In the genomic region with DNA sequence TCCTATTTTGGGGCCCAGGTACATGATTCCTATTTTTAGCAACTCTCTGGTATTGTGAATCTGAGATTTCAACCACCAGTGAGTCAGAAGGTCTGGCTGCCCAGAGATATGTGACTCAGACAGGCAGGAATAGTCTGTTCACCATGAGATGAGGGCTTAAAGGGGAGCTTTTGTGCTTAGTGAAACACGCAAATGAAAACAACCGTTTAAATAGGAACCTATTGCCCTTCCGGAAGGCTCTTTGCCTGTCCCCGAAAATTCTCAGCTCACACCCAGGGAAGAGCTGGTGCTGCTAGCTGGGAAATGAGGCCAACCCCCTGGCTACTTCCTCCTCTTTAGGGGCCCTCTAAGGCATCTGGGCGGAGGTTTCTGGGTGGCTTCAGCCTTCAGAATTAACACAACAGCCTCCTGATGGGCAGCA, we compare ENCODE assay signal across 1 cellular context.
A peak's percentile ranks its signal among the peaks of the same experiment; 100 is the strongest.
TF ChIP-seq lines count a peak whose summit lies in the region.

No MANE protein-coding gene starts in this region.

TF ChIP-seq in endothelial cell of umbilical vein, 7 proteins besides CTCF, POLR2A, EP300 and RAD21 (continued from another document):
- TF ChIP-seq, protein P1, sequence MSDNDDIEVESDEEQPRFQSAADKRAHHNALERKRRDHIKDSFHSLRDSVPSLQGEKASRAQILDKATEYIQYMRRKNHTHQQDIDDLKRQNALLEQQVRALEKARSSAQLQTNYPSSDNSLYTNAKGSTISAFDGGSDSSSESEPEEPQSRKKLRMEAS (IDR thresholded peaks at IDR 0.05; ENCODE audit: insufficient read depth, insufficient read length): no peak
- TF ChIP-seq FOS (IDR thresholded peaks at IDR 0.05; ENCODE audit: borderline replicate concordance, insufficient read depth, low read length): peak; percentile 84
- TF ChIP-seq EZH2 (IDR thresholded peaks at IDR 0.05; ENCODE audit: borderline replicate concordance, low read depth, low read length, severe bottlenecking): no peak
- TF ChIP-seq POLR2AphosphoS5 (IDR thresholded peaks at IDR 0.05; ENCODE audit: insufficient read depth, low read depth, low read length): peak; percentile 33
